In genomic region chr15:40323953-40324937, GRCh38 we compare ENCODE assay signal across 7 cellular contexts. TPM values are rescaled to one million over a fixed set of nuclear protein-coding genes. Genes with fewer than 3 reads are reported as not detected.
DNase-seq lines count a peak whose midpoint lies in the region; ATAC-seq and TF ChIP-seq lines count a peak whose summit lies in the region.
"Had no signal": no experiment of that assay in that cellular context is flagged by ENCODE, and none has a peak within 500 bp of the region (broad histone marks: within the 10 kb centered on the region; RNA-seq: fewer than 3 reads in every experiment).

No MANE protein-coding gene starts in this region.

- no peaks in the 10 kb centered on the region for H3K9me3 ChIP-seq in CD8-positive, alpha-beta T cell (ENCODE audit: low read length)

- H3K27ac ChIP-seq in CD8-positive, alpha-beta T cell (ENCODE audit: low read depth, low read length): no peak overlapping the region
- no peak overlapping the region for H3K27ac ChIP-seq in mesendoderm (ENCODE audit: low read depth, low read length)

- H3K23ac ChIP-seq in mesendoderm (ENCODE audit: low read length): no peak overlapping the region

- no CpG with 5 or more reads among the region's 101 CpGs for WGBS in mesendoderm (ENCODE audit: extremely low coverage, insufficient coverage, low lambda C conversion rate)

- H3K79me1 ChIP-seq in mesendoderm (ENCODE audit: low read length): no peaks in the 10 kb centered on the region

- H2AK5ac ChIP-seq in mesendoderm (ENCODE audit: low read length): no peak overlapping the region

- no peak overlapping the region for H3K4ac ChIP-seq in mesendoderm (ENCODE audit: low read depth, low read length)

- no peaks in the 10 kb centered on the region for H3K27me3 ChIP-seq in CD8-positive, alpha-beta T cell (ENCODE audit: insufficient read depth, low read length)
- no peaks in the 10 kb centered on the region for H3K27me3 ChIP-seq in mesendoderm (ENCODE audit: insufficient read depth, low read length, poor library complexity)

- H3K9me3 Mint-ChIP-seq in CD8-positive, alpha-beta T cell: no peaks in the 10 kb centered on the region
- no peaks in the 10 kb centered on the region for H3K9me3 Mint-ChIP-seq in activated naive CD4-positive, alpha-beta T cell treated with anti-CD3 and anti-CD28 coated beads, Interleukin-2, amount 50 U/mL, for 72 hours

- intact Hi-C loops in CD8-positive, alpha-beta T cell (cut with DNase I, micrococcal nuclease): loop anchor here (1.0 to 5.0 kb wide), 9 partner anchors 17 to 908 kb away; partner anchors contain the start of genes FSIP1 (in 2 of the 2), BMF (in 1 of the 2), BUB1B (in 1 of the 2) and CHP1 (in 1 of the 2)

- H4K5ac ChIP-seq in mesendoderm (ENCODE audit: low read length): no peak overlapping the region

- H2BK5ac ChIP-seq in mesendoderm (ENCODE audit: low read length): no peak overlapping the region

- no peak for TF ChIP-seq CTCF in CD8-positive, alpha-beta T cell (IDR thresholded peaks at IDR 0.05)

- H3K4me2 ChIP-seq in mesendoderm (ENCODE audit: low read length): peak overlapping the region; percentile 2

- no peak overlapping the region for H2BK15ac ChIP-seq in mesendoderm (replicated peaks; ENCODE audit: low read depth)

- POLR2A ChIA-PET in CD8-positive, alpha-beta T cell (lab: Charles Lee): interaction anchor here (1.1 to 7.3 kb wide), 4 partner anchors 12 to 20 kb away, joined by 3 to 68 read pairs (median 4); partner anchors contain the start of gene PLCB2

- ATAC-seq in CD8-positive, alpha-beta T cell: peak; percentile 12
- ATAC-seq in HG02678 (IDR thresholded peaks at IDR 0.05; ENCODE audit: unreplicated experiment) (peak; percentile 7), HG02798 (IDR thresholded peaks at IDR 0.05; ENCODE audit: poor library complexity, unreplicated experiment) (no peak)
- peak; percentile 3 to 21 for ATAC-seq in activated naive CD4-positive, alpha-beta T cell treated with anti-CD3 and anti-CD28 coated beads, Interleukin-2, amount 50 U/mL, for 72 hours

- H3K4me3 ChIP-seq in CD8-positive, alpha-beta T cell (ENCODE audit: low read depth, low read length): peak overlapping the region; percentile 34
- H3K4me3 ChIP-seq in mesendoderm (ENCODE audit: low read length): peak overlapping the region; percentile 9

- CTCF ChIA-PET in CD8-positive, alpha-beta T cell (lab: Charles Lee): interaction anchor here (0.8 to 23.9 kb wide), 11 partner anchors 10 to 51 kb away, joined by 3 to 541 read pairs (median 6); partner anchors contain the start of genes ANKRD63 and CCDC9B

- H3K4me3 Mint-ChIP-seq in CD8-positive, alpha-beta T cell: peak overlapping the region; percentile 80

- H3K4me1 Mint-ChIP-seq in CD8-positive, alpha-beta T cell (ENCODE audit: low read depth): peaks cover 26% of the 10 kb centered on the region

- H2BK120ac ChIP-seq in mesendoderm (ENCODE audit: low read depth, low read length): no peak overlapping the region

- H3K4me1 ChIP-seq in CD8-positive, alpha-beta T cell (ENCODE audit: insufficient read depth, low read length): peaks cover 21% of the 10 kb centered on the region
- H3K4me1 ChIP-seq in mesendoderm (ENCODE audit: control insufficient read depth, low read depth, low read length): peaks cover 18% of the 10 kb centered on the region

- H3K36me3 Mint-ChIP-seq in CD8-positive, alpha-beta T cell: no peaks in the 10 kb centered on the region
- H3K36me3 Mint-ChIP-seq in activated naive CD4-positive, alpha-beta T cell treated with anti-CD3 and anti-CD28 coated beads, Interleukin-2, amount 50 U/mL, for 72 hours: peaks cover 5 to 6% of the 10 kb centered on the region in 2 donors

- H3K27me3 Mint-ChIP-seq in CD8-positive, alpha-beta T cell (ENCODE audit: low read depth): no peaks in the 10 kb centered on the region

- peak in 3 of 7 experiments; percentile 18 to 58 (median 28) for DNase-seq in CD8-positive, alpha-beta T cell
- DNase-seq in activated naive CD4-positive, alpha-beta T cell treated with anti-CD3 and anti-CD28 coated beads, Interleukin-2, amount 50 U/mL, for 72 hours (ENCODE audit: low spot score in 2 of 2): no peak
- DNase-seq in mesendoderm (no peak), NCI-H2227 (lab: John Stamatoyannopoulos, UW; ENCODE audit: unreplicated experiment) (no peak)

- no peaks in the 10 kb centered on the region for H3K36me3 ChIP-seq in CD8-positive, alpha-beta T cell (ENCODE audit: insufficient read depth, low read length)
- H3K36me3 ChIP-seq in mesendoderm (ENCODE audit: control insufficient read depth, insufficient read depth, low read length): no peaks in the 10 kb centered on the region

- H3K27ac Mint-ChIP-seq in CD8-positive, alpha-beta T cell: no peak overlapping the region
- H3K27ac Mint-ChIP-seq in activated naive CD4-positive, alpha-beta T cell treated with anti-CD3 and anti-CD28 coated beads, Interleukin-2, amount 50 U/mL, for 72 hours: no peak overlapping the region

- H3K56ac ChIP-seq in mesendoderm (ENCODE audit: low read length): peak overlapping the region; percentile 49

- peak overlapping the region; percentile 42 for H3K9ac ChIP-seq in mesendoderm (ENCODE audit: low read length)

- peak overlapping the region; percentile 86 for H3K18ac ChIP-seq in mesendoderm (ENCODE audit: low read length)

- no peaks in the 10 kb centered on the region for H3K79me2 ChIP-seq in mesendoderm (ENCODE audit: control insufficient read depth, insufficient read depth, low read length)

- H4K8ac ChIP-seq in mesendoderm (ENCODE audit: low read depth, low read length): no peak overlapping the region

RNA-seq across cellular contexts. Expression of gene INAFM2, which starts 0.8 kb away (rescaled TPM):
- 1 to 10 TPM; 4.3 to 8.1 TPM for total RNA-seq in CD8-positive, alpha-beta T cell
- total RNA-seq in activated naive CD4-positive, alpha-beta T cell treated with anti-CD3 and anti-CD28 coated beads, Interleukin-2, amount 50 U/mL, for 72 hours: 10 to 100 TPM in 1 of 2 donors, 1 to 10 TPM in 1; 5.8 to 14.2 TPM
- 17.9 TPM for polyA plus RNA-seq in mesendoderm (2013, experiment 1 of 2)
- 17.4 TPM for polyA plus RNA-seq in mesendoderm (2013, experiment 2 of 2)

RNA-seq across cellular contexts. Expression of gene CCDC9B, which starts 16.5 kb away (rescaled TPM):
- total RNA-seq in CD8-positive, alpha-beta T cell: 1 to 10 TPM in 1 of 2 experiments, under 1 TPM in 1; 0.60 to 1.1 TPM
- total RNA-seq in activated naive CD4-positive, alpha-beta T cell treated with anti-CD3 and anti-CD28 coated beads, Interleukin-2, amount 50 U/mL, for 72 hours: 1 to 10 TPM; 1.6 to 2.8 TPM
- 0.44 TPM for polyA plus RNA-seq in mesendoderm (2013, experiment 1 of 2)
- polyA plus RNA-seq in mesendoderm (2013, experiment 2 of 2): 0.29 TPM

RNA-seq across cellular contexts. Expression of gene PLCB2, which starts 16.5 kb away (rescaled TPM):
- total RNA-seq in CD8-positive, alpha-beta T cell: 100 to 1,000 TPM; 154 to 167 TPM
- total RNA-seq in activated naive CD4-positive, alpha-beta T cell treated with anti-CD3 and anti-CD28 coated beads, Interleukin-2, amount 50 U/mL, for 72 hours: 10 to 100 TPM; 63.5 to 91.5 TPM
- 7.6 TPM for polyA plus RNA-seq in mesendoderm (2013, experiment 1 of 2)
- polyA plus RNA-seq in mesendoderm (2013, experiment 2 of 2): 7.0 TPM

RNA-seq across cellular contexts. Expression of gene PHGR1, which starts 26.6 kb away (rescaled TPM):
- total RNA-seq in CD8-positive, alpha-beta T cell: not detected
- not detected for total RNA-seq in activated naive CD4-positive, alpha-beta T cell treated with anti-CD3 and anti-CD28 coated beads, Interleukin-2, amount 50 U/mL, for 72 hours
- polyA plus RNA-seq in mesendoderm (2013, experiment 1 of 2): not detected
- not detected for polyA plus RNA-seq in mesendoderm (2013, experiment 2 of 2)
- total RNA-seq: temporal lobe had no signal

RNA-seq across cellular contexts. Expression of gene DISP2, which starts 33.8 kb away (rescaled TPM):
- under 1 TPM; 0.05 to 0.25 TPM for total RNA-seq in CD8-positive, alpha-beta T cell
- total RNA-seq in activated naive CD4-positive, alpha-beta T cell treated with anti-CD3 and anti-CD28 coated beads, Interleukin-2, amount 50 U/mL, for 72 hours: under 1 TPM; 0.06 to 0.50 TPM
- polyA plus RNA-seq in mesendoderm (2013, experiment 1 of 2): 1.6 TPM
- polyA plus RNA-seq in mesendoderm (2013, experiment 2 of 2): 1.1 TPM
